In the genomic region with DNA sequence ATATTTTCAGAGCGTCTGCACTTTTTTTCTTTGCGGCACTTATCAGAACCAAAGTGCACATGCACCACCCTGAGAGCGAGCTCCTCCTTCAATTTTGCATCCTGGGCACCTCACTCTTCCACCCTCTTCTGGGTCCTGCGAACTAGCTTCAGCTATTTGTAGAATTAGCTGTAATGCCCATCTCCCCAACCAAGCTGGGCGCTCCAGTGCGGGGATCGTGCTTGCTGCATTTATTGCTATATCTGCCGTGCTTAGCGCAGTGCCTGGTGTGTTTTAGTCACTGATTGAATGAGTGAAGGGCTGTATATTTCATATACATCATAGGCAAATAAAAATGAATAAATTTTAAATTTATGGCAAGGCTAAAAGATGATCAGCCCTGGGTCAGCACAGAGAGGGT, we compare ENCODE assay signal across 34 cellular contexts.
"Had no signal": no experiment of that assay in that cellular context is flagged by ENCODE, and none has a peak within 500 bp of the region (broad histone marks: within the 10 kb centered on the region; RNA-seq: fewer than 3 reads in every experiment).

No MANE protein-coding gene starts in this region.

- DNase-seq: Karpas-422, Kasumi-1, MG63, MM.1S, MV-4-11, NCI-H1048, NCI-H1092, NCI-H1092 treated with DMSO at 0.1 percent for 48 hours, NCI-H1105, NCI-H1105 treated with DMSO at 0.1 percent for 48 hours, NCI-H1417, NCI-H1417 treated with DMSO at 0.1 percent for 48 hours, NCI-H1436, NCI-H1436 treated with DMSO at 0.1 percent for 48 hours, NCI-H146, NCI-H1694, NCI-H1694 treated with DMSO at 0.1 percent for 48 hours, NCI-H187, NCI-H187 treated with DMSO at 0.1 percent for 48 hours, NCI-H1930, NCI-H2029, NCI-H2029 treated with DMSO at 0.1 percent for 48 hours, NCI-H2081, NCI-H2081 treated with DMSO at 0.1 percent for 48 hours, NCI-H2107, NCI-H2171, NCI-H2171 treated with DMSO at 0.1 percent for 48 hours, NCI-H2227 treated with DMSO at 0.1 percent for 48 hours, NCI-H226, NCI-H345, NCI-H446, NCI-H446 treated with DMSO at 0.1 percent for 48 hours, NCI-H510A, NCI-H510A treated with DMSO at 0.1 percent for 48 hours had no signal
